23 cellular contexts compared by ENCODE assay signal in the genomic region with DNA sequence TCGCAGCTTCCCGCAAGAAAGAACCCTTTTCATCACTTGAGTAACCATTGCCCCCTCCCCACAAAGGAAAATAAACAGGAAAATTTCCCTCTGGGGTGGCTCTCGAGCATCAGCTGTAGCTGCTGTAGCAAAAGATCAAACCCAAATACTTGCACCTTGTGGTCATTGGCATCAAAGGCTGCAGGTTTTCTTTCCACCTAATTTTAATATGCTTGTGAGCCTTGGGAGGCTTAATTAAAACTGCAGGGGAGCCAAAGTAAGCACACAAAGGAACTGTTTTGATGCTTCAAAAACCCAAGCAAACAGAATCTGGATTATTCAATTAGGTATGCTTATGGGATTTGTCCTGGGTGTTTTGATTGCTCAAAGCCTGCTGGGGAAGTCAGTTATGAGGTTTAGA.
"Had no signal": no experiment of that assay in that cellular context is flagged by ENCODE, and none has a peak within 500 bp of the region (broad histone marks: within the 10 kb centered on the region; RNA-seq: fewer than 3 reads in every experiment).

No MANE protein-coding gene starts in this region.

- H3K4me2 ChIP-seq: SK-N-SH had no signal

- H3K27me3 ChIP-seq: ascending aorta, Peyer's patch, SJCRH30 had no signal

- H3K4me3 ChIP-seq: ascending aorta, Peyer's patch, SJCRH30 had no signal

- H3K9me3 ChIP-seq: ascending aorta, Peyer's patch, SJCRH30, SK-N-SH had no signal

- H3K4me1 ChIP-seq: ascending aorta, Peyer's patch had no signal

- H3K27ac ChIP-seq: ascending aorta, Peyer's patch, RWPE1, SJCRH30, VCaP had no signal

- H3K36me3 ChIP-seq: ascending aorta, Peyer's patch, SJCRH30 had no signal

- H3K9ac ChIP-seq: SK-N-SH had no signal

- DNase-seq: activated CD4-positive, alpha-beta memory T cell treated with anti-CD3 and anti-CD28 coated beads for 36 hours; activated CD4-positive, alpha-beta T cell treated with anti-CD3 and anti-CD28 coated beads, Interleukin-2, amount 10 ng/mL, durations not matched to agents 7 days and 5 days; activated CD4-positive, CD25-positive, alpha-beta regulatory T cell; activated CD8-positive, alpha-beta memory T cell treated with anti-CD3 and anti-CD28 coated beads for 24 hours; activated effector memory CD4-positive, alpha-beta T cell treated with anti-CD3 and anti-CD28 coated beads, Interleukin-2, amount 50 U/mL, for 16 hours; activated naive CD4-positive, alpha-beta T cell treated with Interleukin-2 at 50 U/mL for 16 hours; activated naive CD8-positive, alpha-beta T cell treated with anti-CD3 and anti-CD28 coated beads, Interleukin-2, amount 50 U/mL, for 24 hours; activated T-cell treated with anti-CD3 and anti-CD28 coated beads, Interleukin-2, amount 50 U/mL, for 4 hours; amniotic stem cell; KBM-7; NCI-H1048; NCI-H1694; NCI-H2029; NCI-H226; NCI-H526; Peyer's patch; Right ventricle myocardium superior; SK-N-SH; T-helper 1 cell had no signal
